Comparison of ENCODE assay signal across 14 cellular contexts in genomic region chr4:159108124-159108523, GRCh38.
"Had no signal": no experiment of that assay in that cellular context is flagged by ENCODE, and none has a peak within 500 bp of the region (broad histone marks: within the 10 kb centered on the region; RNA-seq: fewer than 3 reads in every experiment).

No MANE protein-coding gene starts in this region.

- H3K4me3 ChIP-seq: gastroesophageal sphincter, neural progenitor cell, sigmoid colon, stomach, thyroid gland had no signal

- H3K27ac Mint-ChIP-seq: effector memory CD8-positive, alpha-beta T cell; neural progenitor cell had no signal

- H3K9me3 Mint-ChIP-seq: effector memory CD8-positive, alpha-beta T cell had no signal

- H3K4me3 Mint-ChIP-seq: effector memory CD8-positive, alpha-beta T cell; neural progenitor cell had no signal

- H3K4me2 ChIP-seq: neural progenitor cell had no signal

- H3K27me3 ChIP-seq: brain microvascular endothelial cell, gastroesophageal sphincter, heart right ventricle, neural progenitor cell, sigmoid colon, stomach, thyroid gland had no signal

- H2AFZ ChIP-seq: neural progenitor cell had no signal

- DNase-seq: activated CD4-positive, alpha-beta T cell treated with anti-CD3 and anti-CD28 coated beads, Interleukin-2, amount 50 U/mL, for 1 hour; activated CD8-positive, alpha-beta memory T cell treated with anti-CD3 and anti-CD28 coated beads for 24 hours; activated naive CD4-positive, alpha-beta T cell treated with anti-CD3 and anti-CD28 coated beads, Interleukin-2, amount 50 U/mL, for 16 hours; brain microvascular endothelial cell; effector memory CD8-positive, alpha-beta T cell; heart right ventricle; islet precursor cell; sigmoid colon; stimulated activated CD4-positive, alpha-beta T cell treated with anti-CD3 and anti-CD28 coated beads, Interleukin-1b, Interleukin-23, amount 100 ng/mL, for 48 hours; stomach; T-helper 9 cell; thyroid gland had no signal

- H3K9ac ChIP-seq: neural progenitor cell had no signal

- H3K9me3 ChIP-seq: gastroesophageal sphincter, heart right ventricle, sigmoid colon, stomach, thyroid gland had no signal

- H3K27ac ChIP-seq: brain microvascular endothelial cell, gastroesophageal sphincter, neural progenitor cell, sigmoid colon, thyroid gland had no signal

- H3K36me3 ChIP-seq: brain microvascular endothelial cell, gastroesophageal sphincter, heart right ventricle, neural progenitor cell, sigmoid colon, stomach, thyroid gland had no signal

- ATAC-seq: effector memory CD8-positive, alpha-beta T cell; gastroesophageal sphincter; heart right ventricle had no signal

- H3K27me3 Mint-ChIP-seq: effector memory CD8-positive, alpha-beta T cell had no signal
